ENCODE assay signal across 8 cellular contexts in the genomic region with DNA sequence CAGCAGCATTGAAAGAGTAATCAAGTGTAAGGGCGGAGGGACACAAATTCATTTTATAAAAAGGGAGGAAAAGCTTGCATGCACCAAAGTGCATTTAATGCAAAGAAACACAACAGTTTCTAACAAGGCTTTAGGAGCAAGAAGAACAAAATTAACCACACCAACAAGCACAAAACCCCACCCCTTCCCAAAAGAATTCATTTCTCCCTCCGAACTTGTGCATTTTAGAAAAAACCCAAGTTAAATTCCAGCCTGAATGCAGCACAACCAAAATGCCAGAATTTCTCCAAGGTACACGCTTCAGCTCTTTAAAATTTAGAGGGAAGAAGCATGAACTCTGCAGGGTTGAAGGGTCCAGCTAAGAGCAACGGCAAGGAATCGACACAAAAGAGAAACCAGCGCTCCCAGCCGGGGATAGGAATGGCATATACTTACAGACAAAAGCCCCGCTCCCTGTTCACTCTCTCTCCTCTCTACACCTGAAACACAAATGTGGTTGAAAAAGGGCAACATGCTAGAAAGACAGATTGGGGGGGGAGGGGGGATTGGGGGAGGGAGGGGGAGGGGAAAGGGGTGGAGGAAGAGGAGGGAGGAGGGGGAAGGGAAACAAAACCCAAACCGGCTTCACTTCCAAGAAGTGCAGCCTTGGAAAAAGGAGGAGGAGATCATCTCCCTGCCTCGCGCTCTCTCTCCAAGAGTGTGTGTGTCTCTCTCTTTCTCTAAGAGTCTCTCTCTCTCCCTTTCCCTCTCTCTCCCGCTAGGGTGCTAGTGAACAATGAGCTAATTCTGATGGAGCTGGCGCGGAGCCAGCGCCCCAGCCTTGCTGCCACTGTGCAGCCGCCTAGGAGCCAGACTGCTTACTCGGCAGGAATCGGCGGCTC.
DNase-seq lines count a peak whose midpoint lies in the region; ATAC-seq and TF ChIP-seq lines count a peak whose summit lies in the region.

A gene with protein sequence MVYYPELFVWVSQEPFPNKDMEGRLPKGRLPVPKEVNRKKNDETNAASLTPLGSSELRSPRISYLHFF (minus strand): TSS at position 494 of the 881 bp plus-strand sequence. CDS start 1,422 bp downstream, outside the sequence.

- no peaks in the 10 kb centered on the region for H3K27me3 ChIP-seq in layer of hippocampus (ENCODE audit: control insufficient read depth, insufficient read depth, low read length)

- DNase-seq in AG10803 (ENCODE audit: low read depth) (peak; percentile 97), NCI-H345 (lab: John Stamatoyannopoulos, UW) (peak; percentile 85)
- peak; percentile 13 to 51 for DNase-seq in stimulated activated CD4-positive, alpha-beta T cell treated with anti-CD3 and anti-CD28 coated beads, Interleukin-1b, Interleukin-23, amount 100 ng/mL, for 1 hour (ENCODE audit: low read depth in 2 of 2)

- peak within 1 kb of the TSS; percentile 73 for H3K4me3 ChIP-seq in AG10803 (ENCODE audit: low read length)

- TF ChIP-seq CTCF in AG10803 (conservative IDR thresholded peaks at IDR 0.05; ENCODE audit: low read length), result peak; percentile 62

- ATAC-seq in GM19035 (IDR thresholded peaks at IDR 0.05; ENCODE audit: unreplicated experiment) (peak; percentile 57), HG03354 (IDR thresholded peaks at IDR 0.05; ENCODE audit: poor library complexity, severe bottlenecking, unreplicated experiment) (peak; percentile 69)
- ATAC-seq in activated CD4-positive, CD25-positive, alpha-beta regulatory T cell treated with anti-CD3 and anti-CD28 coated beads, Interleukin-2, amount 50 U/mL, for 24 hours, result peak; percentile 59 to 66

- H3K27ac ChIP-seq in cingulate gyrus (ENCODE audit: low read depth, low read length) (peak within 1 kb of the TSS; percentile 73), layer of hippocampus (ENCODE audit: low read depth, low read length) (peak within 1 kb of the TSS; percentile 69)

Comparison
In these comparisons a context has a peak if more than half of its experiments do, and no peak if none do; other contexts are left out.
1. Peak in every context shown above with its lines: DNase-seq, ATAC-seq, H3K4me3 ChIP-seq and H3K27ac ChIP-seq.
2. DNase-seq: peak in every context shown above with its lines; median percentile 97 in AG10803; 85 in NCI-H345; 32 in stimulated activated CD4-positive, alpha-beta T cell treated with anti-CD3 and anti-CD28 coated beads, Interleukin-1b, Interleukin-23, amount 100 ng/mL, for 1 hour.